19 cellular contexts compared by ENCODE assay signal in the genomic region with DNA sequence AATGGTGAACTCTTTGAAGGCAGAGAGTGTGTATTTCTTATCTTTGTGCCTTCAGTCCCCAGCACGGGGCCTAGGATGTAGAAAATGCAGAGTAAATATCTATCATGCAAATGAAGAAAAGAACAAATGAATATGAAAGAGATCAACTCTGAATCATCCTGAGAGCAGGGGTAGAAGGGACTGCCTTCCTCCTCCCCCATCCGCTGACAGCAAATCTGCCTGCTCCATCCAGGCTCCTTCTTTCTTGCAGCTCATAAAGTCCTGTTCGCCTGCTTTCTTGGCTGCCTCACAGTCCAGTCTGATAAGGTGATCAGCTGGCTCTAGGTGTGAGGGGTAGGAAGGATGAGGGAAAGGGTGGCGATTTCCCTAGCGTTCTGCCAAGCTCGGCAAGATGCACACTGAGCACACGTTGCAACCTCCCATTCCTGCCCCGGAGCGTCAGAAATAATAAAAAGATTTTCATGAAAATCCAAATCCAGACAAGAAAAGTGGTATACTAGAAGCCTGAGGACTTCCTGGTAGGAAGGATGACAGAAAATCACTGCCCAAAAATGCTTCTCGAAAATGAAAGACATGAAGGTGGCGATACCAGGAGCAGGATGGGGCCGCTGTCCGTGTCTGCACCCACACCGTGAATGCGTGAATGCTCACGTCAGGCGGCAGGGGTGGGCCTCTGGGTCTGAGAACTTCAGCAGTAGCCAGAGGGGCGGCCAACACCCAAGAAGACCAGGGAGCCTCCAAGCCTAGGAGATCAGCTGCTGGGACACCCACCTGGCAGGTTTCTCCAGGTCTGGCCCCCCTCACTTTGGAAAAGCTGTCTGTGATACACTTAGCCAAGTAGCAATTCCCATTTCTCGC.
"Had no signal": no experiment of that assay in that cellular context is flagged by ENCODE, and none has a peak within 500 bp of the region (broad histone marks: within the 10 kb centered on the region; RNA-seq: fewer than 3 reads in every experiment).

No MANE protein-coding gene starts in this region.

- H3K9me3 ChIP-seq: breast epithelium, heart left ventricle, suprapubic skin, tibial nerve had no signal

- DNase-seq: activated CD4-positive, alpha-beta memory T cell treated with anti-CD3 and anti-CD28 coated beads for 36 hours; activated CD4-positive, alpha-beta T cell treated with anti-CD3 and anti-CD28 coated beads for 48 hours; activated gamma-delta T cell treated with Interleukin-2 at 50 U/mL for 16 hours; activated naive CD8-positive, alpha-beta T cell treated with anti-CD3 and anti-CD28 coated beads, Interleukin-2, amount 10 ng/mL, durations not matched to agents 7 days and 5 days; amniotic stem cell; cortex of kidney; mammary epithelial cell; midbrain; natural killer cell; right cardiac atrium; stimulated activated CD4-positive, alpha-beta T cell treated with anti-CD3 and anti-CD28 coated beads, Interleukin-4, amount 100 ng/mL, for 24 hours; stimulated activated naive CD8-positive, alpha-beta T cell treated with anti-CD3 and anti-CD28 coated beads, Interleukin-15, amount 100 ng/mL, for 72 hours had no signal

- H3K27me3 ChIP-seq: breast epithelium, heart left ventricle, suprapubic skin, tibial nerve had no signal

- H3K4me1 Mint-ChIP-seq: activated naive CD8-positive, alpha-beta T cell treated with anti-CD3 and anti-CD28 coated beads, Interleukin-2, amount 10 ng/mL, durations not matched to agents 7 days and 5 days; natural killer cell had no signal

- ATAC-seq: left lobe of liver; natural killer cell; stimulated activated naive CD8-positive, alpha-beta T cell treated with anti-CD3 and anti-CD28 coated beads, Interleukin-15, amount 100 ng/mL, for 72 hours had no signal

- H3K4me3 ChIP-seq: breast epithelium, heart left ventricle, suprapubic skin, tibial nerve had no signal

- H3K27me3 Mint-ChIP-seq: activated CD4-positive, alpha-beta memory T cell treated with anti-CD3 and anti-CD28 coated beads for 36 hours; activated naive CD8-positive, alpha-beta T cell treated with anti-CD3 and anti-CD28 coated beads, Interleukin-2, amount 10 ng/mL, durations not matched to agents 7 days and 5 days; stimulated activated naive CD8-positive, alpha-beta T cell treated with anti-CD3 and anti-CD28 coated beads, Interleukin-15, amount 100 ng/mL, for 72 hours had no signal

- H3K4me1 ChIP-seq: breast epithelium, suprapubic skin, tibial nerve had no signal

- H3K27ac Mint-ChIP-seq: activated CD4-positive, alpha-beta memory T cell treated with anti-CD3 and anti-CD28 coated beads for 36 hours; activated naive CD8-positive, alpha-beta T cell treated with anti-CD3 and anti-CD28 coated beads, Interleukin-2, amount 10 ng/mL, durations not matched to agents 7 days and 5 days; activated T-helper 1 cell treated with anti-CD3 and anti-CD28 coated beads, Interleukin-12 subunit alpha, Interleukin-12 subunit beta, Interleukin-2, Interleukin-4 antibody, amounts not matched to agents 30 ng/mL and 10 ng/mL and 1 ng/mL, durations not matched to agents 14 hours and 24 hours and 36 hours; natural killer cell; T-helper 1 cell treated with Interleukin-12 subunit alpha and Interleukin-12 subunit beta and Interleukin-4 antibody, amounts not matched to agents 30 μg/mL and 1 μg/mL, for 36 hours had no signal

- H3K9me3 Mint-ChIP-seq: natural killer cell had no signal

- H3K4me3 Mint-ChIP-seq: activated CD4-positive, alpha-beta memory T cell treated with anti-CD3 and anti-CD28 coated beads for 36 hours; activated naive CD8-positive, alpha-beta T cell treated with anti-CD3 and anti-CD28 coated beads, Interleukin-2, amount 10 ng/mL, durations not matched to agents 7 days and 5 days; activated T-helper 1 cell treated with anti-CD3 and anti-CD28 coated beads, Interleukin-12 subunit alpha, Interleukin-12 subunit beta, Interleukin-2, Interleukin-4 antibody, amounts not matched to agents 30 ng/mL and 10 ng/mL and 1 ng/mL, durations not matched to agents 14 hours and 24 hours and 36 hours; natural killer cell; stimulated activated naive CD8-positive, alpha-beta T cell treated with anti-CD3 and anti-CD28 coated beads, Interleukin-15, amount 100 ng/mL, for 72 hours; T-helper 1 cell treated with Interleukin-12 subunit alpha and Interleukin-12 subunit beta and Interleukin-4 antibody, amounts not matched to agents 30 μg/mL and 1 μg/mL, for 36 hours had no signal

- H3K36me3 ChIP-seq: breast epithelium had no signal

- H3K27ac ChIP-seq: breast epithelium, suprapubic skin, tibial nerve had no signal
